In genomic region chr5:87457706-87458105, GRCh38 we compare ENCODE assay signal across 8 cellular contexts.
"Had no signal": no experiment of that assay in that cellular context is flagged by ENCODE, and none has a peak within 500 bp of the region (broad histone marks: within the 10 kb centered on the region; RNA-seq: fewer than 3 reads in every experiment).

No MANE protein-coding gene starts in this region.

- H3K4me1 Mint-ChIP-seq: IgD-negative memory B cell had no signal

- H3K27ac ChIP-seq: GM23248 had no signal

- H3K27ac Mint-ChIP-seq: IgD-negative memory B cell had no signal

- H3K4me1 ChIP-seq: HAP-1 had no signal

- ATAC-seq: HCT116 had no signal

- DNase-seq: GM23248, GOT3, H7, KG1 had no signal

- FAIRE-seq: HTR-8/SVneo had no signal

- H3K36me3 ChIP-seq: HAP-1 had no signal

- H3K4me3 Mint-ChIP-seq: IgD-negative memory B cell had no signal

- H3K4me3 ChIP-seq: GM23248, HAP-1 had no signal

- H3K9me3 ChIP-seq: HAP-1 had no signal
